In the genomic region with DNA sequence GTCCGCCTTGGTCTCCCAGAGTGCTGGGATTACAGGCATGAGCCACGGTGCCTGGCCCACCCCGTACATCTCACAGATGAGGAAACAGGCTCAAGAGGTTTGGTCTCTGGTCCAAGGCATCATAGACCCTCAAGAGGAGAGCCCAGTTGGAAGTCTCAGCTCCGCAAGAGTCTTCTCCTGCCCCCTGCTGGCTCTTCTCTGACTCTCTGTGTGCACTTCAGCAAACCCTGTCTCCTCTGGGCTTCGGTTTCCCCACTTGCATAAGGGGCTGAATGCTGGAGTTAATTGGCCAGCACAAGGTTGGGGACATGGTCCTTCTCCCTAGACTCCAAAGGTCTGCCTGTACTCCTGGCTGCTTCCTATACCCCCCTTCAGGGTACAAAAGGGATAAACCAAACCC, we compare ENCODE assay signal across 1 cellular context.
TF ChIP-seq lines count a peak whose summit lies in the region.

No MANE protein-coding gene starts in this region.

TF ChIP-seq in GM12878, 131 proteins besides CTCF, POLR2A, EP300 and RAD21:
- TF ChIP-seq SRF (IDR thresholded peaks at IDR 0.05; ENCODE audit: low read depth in 2 of 2, low read length in 2 of 2): no peak
- TF ChIP-seq NR2F1 (conservative IDR thresholded peaks at IDR 0.05): no peak
- TF ChIP-seq RELA (IDR thresholded peaks at IDR 0.05; ENCODE audit: borderline replicate concordance, partially characterized antibody): no peak
- no peak for TF ChIP-seq NFYA (IDR thresholded peaks at IDR 0.05; ENCODE audit: borderline replicate concordance, low read depth, low read length)
- no peak for TF ChIP-seq SUPT20H (IDR thresholded peaks at IDR 0.05; ENCODE audit: borderline replicate concordance, control insufficient read depth, low read depth, low read length)
- TF ChIP-seq POLR2AphosphoS5 (IDR thresholded peaks at IDR 0.05; ENCODE audit: low read length): no peak
- no peak for TF ChIP-seq SIX5 (IDR thresholded peaks at IDR 0.05; ENCODE audit: low read depth, low read length, severe bottlenecking)
- no peak for TF ChIP-seq POU2F2 (IDR thresholded peaks at IDR 0.05; ENCODE audit: borderline replicate concordance, low read depth, low read length)
- TF ChIP-seq LARP7 (IDR thresholded peaks at IDR 0.05): no peak
